9 cellular contexts compared by ENCODE assay signal in the genomic region with DNA sequence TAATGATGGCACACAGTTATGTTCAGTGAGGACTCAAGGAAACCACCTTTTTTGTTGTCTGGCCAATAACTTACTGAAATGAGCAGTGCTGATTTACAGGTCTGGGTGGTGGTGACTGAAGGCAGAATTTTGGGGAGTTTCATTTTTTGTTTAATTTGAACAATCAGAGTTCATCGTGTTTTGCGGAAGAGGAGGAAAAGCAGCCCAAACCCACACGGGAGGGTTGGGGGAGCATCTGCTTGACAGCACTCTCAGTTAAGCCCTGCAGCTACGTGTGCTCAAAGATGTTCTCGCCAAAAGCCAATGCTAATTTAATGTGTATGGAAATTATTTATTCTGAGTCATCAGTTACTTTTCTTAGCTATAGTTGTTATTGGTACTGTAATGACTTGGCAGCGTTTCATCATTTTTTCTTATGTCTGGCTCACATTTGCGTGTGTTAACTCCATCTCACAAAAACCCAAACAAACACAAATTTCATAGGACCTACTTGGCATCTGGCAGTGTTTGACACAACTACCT.
DNase-seq lines count a peak whose midpoint lies in the region; ATAC-seq lines count a peak whose summit lies in the region.
"Had no signal": no experiment of that assay in that cellular context is flagged by ENCODE, and none has a peak within 500 bp of the region (broad histone marks: within the 10 kb centered on the region; RNA-seq: fewer than 3 reads in every experiment).

No MANE protein-coding gene starts in this region.

- H3K27ac Mint-ChIP-seq in effector memory CD8-positive, alpha-beta T cell, result peak overlapping the region; percentile 67 to 73
- H3K27ac Mint-ChIP-seq in stimulated activated naive B cell treated with anti-CD40 and anti-IgM and Interleukin-4, amounts not matched to agents 10 μg/mL and 1 μg/mL and 100 μg/mL, for 72 hours, result peak overlapping the region; percentile 75

- no peaks in the 10 kb centered on the region for H3K27me3 Mint-ChIP-seq in effector memory CD8-positive, alpha-beta T cell
- no peaks in the 10 kb centered on the region for H3K27me3 Mint-ChIP-seq in stimulated activated naive B cell treated with anti-CD40 and anti-IgM and Interleukin-4, amounts not matched to agents 10 μg/mL and 1 μg/mL and 100 μg/mL, for 72 hours

- peak overlapping the region; percentile 12 to 30 for H3K4me3 Mint-ChIP-seq in effector memory CD8-positive, alpha-beta T cell
- H3K4me3 Mint-ChIP-seq in stimulated activated naive B cell treated with anti-CD40 and anti-IgM and Interleukin-4, amounts not matched to agents 10 μg/mL and 1 μg/mL and 100 μg/mL, for 72 hours, result peak overlapping the region in 1 of 2 donors; percentile 33
- H3K4me3 Mint-ChIP-seq: immature natural killer cell had no signal

- peaks cover 18 to 20% of the 10 kb centered on the region in 2 donors for H3K4me1 Mint-ChIP-seq in effector memory CD8-positive, alpha-beta T cell (ENCODE audit: low read depth in 2 of 2)
- H3K4me1 Mint-ChIP-seq in stimulated activated naive B cell treated with anti-CD40 and anti-IgM and Interleukin-4, amounts not matched to agents 10 μg/mL and 1 μg/mL and 100 μg/mL, for 72 hours, result peaks cover 25 to 49% of the 10 kb centered on the region in 2 donors

- ATAC-seq in effector memory CD8-positive, alpha-beta T cell (replicated peaks), result no peak
- peak; percentile 66 to 73 for ATAC-seq in stimulated activated naive B cell treated with anti-CD40 and anti-IgM and Interleukin-4, amounts not matched to agents 10 μg/mL and 1 μg/mL and 100 μg/mL, for 72 hours (replicated peaks)
- ATAC-seq in GM18858 (IDR thresholded peaks at IDR 0.05; ENCODE audit: unreplicated experiment) (no peak), HG02642 (IDR thresholded peaks at IDR 0.05; ENCODE audit: poor library complexity, unreplicated experiment) (no peak)

- no peaks in the 10 kb centered on the region for H3K9me3 Mint-ChIP-seq in effector memory CD8-positive, alpha-beta T cell
- no peaks in the 10 kb centered on the region for H3K9me3 Mint-ChIP-seq in stimulated activated naive B cell treated with anti-CD40 and anti-IgM and Interleukin-4, amounts not matched to agents 10 μg/mL and 1 μg/mL and 100 μg/mL, for 72 hours
- H3K9me3 Mint-ChIP-seq: immature natural killer cell had no signal

- DNase-seq in activated naive CD4-positive, alpha-beta T cell treated with Interleukin-2 at 50 U/mL for 16 hours, result peak; percentile 72
- DNase-seq in activated naive CD4-positive, alpha-beta T cell (lab: John Stamatoyannopoulos, UW), result no peak
- peak; percentile 49 for DNase-seq in NCI-H1048 (lab: John Stamatoyannopoulos, UW)
- DNase-seq in effector memory CD8-positive, alpha-beta T cell, result no peak
- no peak for DNase-seq in stimulated activated naive B cell treated with anti-CD40 and anti-IgM and Interleukin-4, amounts not matched to agents 10 μg/mL and 1 μg/mL and 100 μg/mL, for 72 hours
- no peak for DNase-seq in NCI-H510A (lab: John Stamatoyannopoulos, UW)
- DNase-seq: immature natural killer cell had no signal

- peaks cover 3% of the 10 kb centered on the region for H3K36me3 Mint-ChIP-seq in effector memory CD8-positive, alpha-beta T cell (ENCODE audit: insufficient read depth)
- peaks cover 2 to 6% of the 10 kb centered on the region in 2 donors for H3K36me3 Mint-ChIP-seq in stimulated activated naive B cell treated with anti-CD40 and anti-IgM and Interleukin-4, amounts not matched to agents 10 μg/mL and 1 μg/mL and 100 μg/mL, for 72 hours

Comparison
In these comparisons a context has a peak if more than half of its experiments do, and no peak if none do; other contexts are left out.
1. DNase-seq: peak in activated naive CD4-positive, alpha-beta T cell treated with Interleukin-2 at 50 U/mL for 16 hours (single experiment) and NCI-H1048 (single experiment); none in activated naive CD4-positive, alpha-beta T cell (0 of 4), effector memory CD8-positive, alpha-beta T cell (0 of 3), stimulated activated naive B cell treated with anti-CD40 and anti-IgM and Interleukin-4, amounts not matched to agents 10 μg/mL and 1 μg/mL and 100 μg/mL, for 72 hours (single experiment) and NCI-H510A (single experiment).
2. ATAC-seq: peak in stimulated activated naive B cell treated with anti-CD40 and anti-IgM and Interleukin-4, amounts not matched to agents 10 μg/mL and 1 μg/mL and 100 μg/mL, for 72 hours (2 of 2); none in effector memory CD8-positive, alpha-beta T cell (single experiment), GM18858 (single experiment) and HG02642 (single experiment).